Comparison of ENCODE assay signal across 8 cellular contexts in the genomic region with DNA sequence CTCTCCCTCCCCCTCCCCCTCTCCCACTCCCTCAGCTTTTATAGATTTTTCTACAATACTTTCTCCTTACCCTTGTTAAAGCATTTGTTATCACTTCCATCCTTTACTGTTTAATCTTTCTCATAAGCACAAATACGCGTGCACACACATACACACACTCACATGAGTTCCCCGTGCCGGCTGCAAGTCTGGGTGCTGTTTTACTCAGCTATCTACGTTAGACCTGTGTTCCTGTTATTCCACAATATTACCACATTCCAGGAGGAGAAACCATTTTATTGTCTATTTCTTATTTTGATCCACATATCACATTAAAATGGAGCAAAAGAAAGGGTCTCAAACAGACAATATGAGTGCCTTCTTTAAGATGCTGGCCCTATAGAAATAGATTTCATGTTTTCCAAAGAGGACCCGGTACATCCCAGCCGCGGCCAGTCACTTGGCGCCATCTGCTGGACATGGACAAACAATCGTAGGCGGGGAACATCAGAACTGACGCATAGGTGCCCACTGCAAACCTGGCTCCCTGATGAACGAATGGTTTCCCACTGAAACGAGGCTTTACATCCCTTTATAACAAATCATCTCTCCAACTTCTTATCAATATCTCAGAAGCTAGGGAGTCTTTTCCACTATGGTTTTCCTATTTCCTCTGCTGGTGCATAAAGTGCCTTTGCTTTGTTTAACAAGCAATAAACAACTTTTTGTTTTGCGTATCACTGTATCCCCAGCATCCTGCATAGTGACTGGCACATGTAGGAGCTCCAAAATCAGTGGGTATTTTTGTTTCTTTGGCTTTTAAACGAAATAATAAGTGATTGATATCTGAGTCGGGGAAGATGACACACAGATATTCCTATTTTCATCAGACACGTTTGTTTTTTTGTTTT. TPM values are rescaled to one million over a fixed set of nuclear protein-coding genes. Genes with fewer than 3 reads are reported as not detected.
A peak's percentile ranks its signal among the peaks of the same experiment; 100 is the strongest.
DNase-seq lines count a peak whose midpoint lies in the region; ATAC-seq and TF ChIP-seq lines count a peak whose summit lies in the region.

No MANE protein-coding gene starts in this region.

- in situ Hi-C loops in SK-MEL-5 (cut with HindIII; ENCODE audit: low pct_unique_long_range_greater_than_20kb, low sequenced_read_pairs) = no loop called here

- TF ChIP-seq CTCF in adrenal gland (IDR thresholded peaks at IDR 0.05) (peak; percentile 36 to 86 (median 66)), retinal pigment epithelial cell (conservative IDR thresholded peaks at IDR 0.05; ENCODE audit: low read depth, low read length) (peak; percentile 90)

- TF ChIP-seq POLR2A in adrenal gland (IDR thresholded peaks at IDR 0.05) = no peak

- peaks cover 0 to 5% (median 0%) of the 10 kb centered on the region in 3 donors for H3K9me3 ChIP-seq in adrenal gland (replicated peaks in 1 of 3)

- DNase-seq in GM03348 (ENCODE audit: low spot score) (peak; percentile 83), M059J (ENCODE audit: low read depth) (peak; percentile 41), SK-MEL-5 (ENCODE audit: low read depth, low spot score) (peak; percentile 76), adrenal gland (peak; percentile 49 to 81 (median 65)), left ventricle myocardium superior (peak; percentile 62), retinal pigment epithelial cell (ENCODE audit: low read depth) (no peak)

- no peak overlapping the region for H3K4me3 ChIP-seq in adrenal gland
- no peak overlapping the region for H3K4me3 ChIP-seq in retinal pigment epithelial cell (ENCODE audit: low read length)

- no peak overlapping the region for H3K27ac ChIP-seq in adrenal gland

- H3K4me1 ChIP-seq in adrenal gland (replicated peaks in 1 of 2) = no peaks in the 10 kb centered on the region

- ATAC-seq in left ventricle myocardium superior (peak; percentile 72), HG03442 (IDR thresholded peaks at IDR 0.05; ENCODE audit: unreplicated experiment) (no peak), GM21367 (IDR thresholded peaks at IDR 0.05; ENCODE audit: unreplicated experiment) (no peak)

- H3K36me3 ChIP-seq in adrenal gland (replicated peaks in 1 of 2) = no peaks in the 10 kb centered on the region

- WGBS in adrenal gland, 4 donors = 22 to 29% (median 25%) methylated on average over 18 of the region's 18 CpGs

- no peaks in the 10 kb centered on the region for H3K27me3 ChIP-seq in adrenal gland

- intact Hi-C loops in adrenal gland (cut with DNase I) = loop anchor here in 1 of 2 donors (10.0 kb wide), 1 partner anchor 170 kb away; no protein-coding TSS in a partner anchor
- intact Hi-C loops in left ventricle myocardium superior (cut with micrococcal nuclease) = no loop called here

RNA-seq across cellular contexts. Expression of a gene that starts 25.2 kb away (rescaled TPM):
- total RNA-seq in M059J (2014; rRNA removed; shearing (Covaris generic)) = 15.9 and 33.4 TPM in 2 replicates
- 22.3 and 25.3 TPM in 2 replicates for total RNA-seq in SK-MEL-5 (2014; rRNA removed; shearing (Covaris generic))
- polyA plus RNA-seq in SK-MEL-5 (2015; cell fraction: cytosol; rRNA removed) = 10.9 and 14.7 TPM in 2 replicates
- 8.4 and 21.4 TPM in 2 replicates for polyA plus RNA-seq in SK-MEL-5 (2015; cell fraction: nucleus; rRNA removed)
- 100 to 1,000 TPM in 4 of 8 donors, 10 to 100 TPM in 4; 77.9 to 124 (median 98.8) TPM for total RNA-seq in adrenal gland
- 10 to 100 TPM; 63.2 to 88.9 (median 69.2) TPM for polyA plus RNA-seq in adrenal gland
- 167 TPM for total RNA-seq in left ventricle myocardium superior
